Comparison of ENCODE assay signal across 12 cellular contexts in genomic region chr1:55816456-55816794, GRCh38.
DNase-seq lines count a peak whose midpoint lies in the region; ATAC-seq and TF ChIP-seq lines count a peak whose summit lies in the region.
"Had no signal": no experiment of that assay in that cellular context is flagged by ENCODE, and none has a peak within 500 bp of the region (broad histone marks: within the 10 kb centered on the region; RNA-seq: fewer than 3 reads in every experiment).

No MANE protein-coding gene starts in this region.

- CTCF ChIA-PET in activated CD4-positive, alpha-beta T cell treated with anti-CD3 and anti-CD28 coated beads for 36 hours (lab: Charles Lee): interaction anchor here (0.6 kb wide), 1 partner anchor 10 kb away, joined by 4 read pairs; no protein-coding TSS in a partner anchor

- peaks cover 4% of the 10 kb centered on the region for H3K4me1 Mint-ChIP-seq in activated CD4-positive, alpha-beta T cell treated with anti-CD3 and anti-CD28 coated beads for 36 hours

- H3K36me3 Mint-ChIP-seq in activated CD4-positive, alpha-beta T cell treated with anti-CD3 and anti-CD28 coated beads for 36 hours (ENCODE audit: low read depth): no peaks in the 10 kb centered on the region
- H3K36me3 Mint-ChIP-seq: activated naive CD8-positive, alpha-beta T cell treated with anti-CD3 and anti-CD28 coated beads, Interleukin-2, amount 10 ng/mL, durations not matched to agents 7 days and 5 days had no signal

- peaks cover 0 to 3% of the 10 kb centered on the region in 2 donors for H3K4me1 ChIP-seq in gastrocnemius medialis

- no peak for TF ChIP-seq POLR2A in gastrocnemius medialis (IDR thresholded peaks at IDR 0.05)

- in situ Hi-C loops in gastrocnemius medialis (cut with MboI; ENCODE audit: low sequenced_read_pairs in 4 of 4): no loop called here

- intact Hi-C loops in activated CD4-positive, alpha-beta T cell treated with anti-CD3 and anti-CD28 coated beads for 36 hours (cut with DNase I, micrococcal nuclease): no loop called here
- intact Hi-C loops in gastrocnemius medialis (cut with DNase I; ENCODE audit: low total_unique reads): no loop called here

- TF ChIP-seq CTCF in gastrocnemius medialis (IDR thresholded peaks at IDR 0.05 in 4 of 5, conservative IDR thresholded peaks at IDR 0.05 in 1 of 5): no peak

- peak; percentile 26 for ATAC-seq in activated CD4-positive, alpha-beta T cell treated with anti-CD3 and anti-CD28 coated beads for 36 hours
- no peak for ATAC-seq in gastrocnemius medialis

- POLR2A ChIA-PET in activated CD4-positive, alpha-beta T cell treated with anti-CD3 and anti-CD28 coated beads for 36 hours (lab: Charles Lee): no interaction called here

- no peaks in the 10 kb centered on the region for H3K36me3 ChIP-seq in gastrocnemius medialis
- H3K36me3 ChIP-seq: thoracic aorta had no signal

- DNase-seq in activated CD4-positive, alpha-beta T cell treated with anti-CD3 and anti-CD28 coated beads for 36 hours: peak; percentile 7
- DNase-seq in activated CD4-positive, alpha-beta T cell treated with anti-CD3 and anti-CD28 coated beads, Interleukin-2, amount 50 U/mL, for 4 hours: no peak
- DNase-seq in NCI-H510A treated with DMSO at 0.1 percent for 48 hours (lab: John Stamatoyannopoulos, UW) (peak; percentile 96), fibroblast of peridontal ligament (ENCODE audit: extremely low read depth) (peak; percentile 72), skeletal muscle cell (ENCODE audit: low read depth) (peak; percentile 8), AG20443 (ENCODE audit: low spot score) (no peak), gastrocnemius medialis (no peak), dedifferentiated amniotic fluid mesenchymal stem cell (ENCODE audit: extremely low spot score) (no peak)
- DNase-seq: activated CD4-positive, alpha-beta memory T cell treated with anti-CD3 and anti-CD28 coated beads, Interleukin-2, amount 10 ng/mL, durations not matched to agents 7 days and 5 days; activated naive CD8-positive, alpha-beta T cell treated with anti-CD3 and anti-CD28 coated beads, Interleukin-2, amount 10 ng/mL, durations not matched to agents 7 days and 5 days had no signal

- H3K4me3 ChIP-seq in skeletal muscle cell (ENCODE audit: low read depth, low read length): no peak overlapping the region
- H3K4me3 ChIP-seq in gastrocnemius medialis: no peak overlapping the region
- H3K4me3 ChIP-seq: thoracic aorta had no signal

- H3K27ac ChIP-seq in gastrocnemius medialis: no peak overlapping the region
- H3K27ac ChIP-seq: thoracic aorta had no signal

- peaks cover 5% of the 10 kb centered on the region for H3K27me3 Mint-ChIP-seq in activated CD4-positive, alpha-beta T cell treated with anti-CD3 and anti-CD28 coated beads for 36 hours
- H3K27me3 Mint-ChIP-seq: activated CD4-positive, alpha-beta memory T cell treated with anti-CD3 and anti-CD28 coated beads, Interleukin-2, amount 10 ng/mL, durations not matched to agents 7 days and 5 days; activated naive CD8-positive, alpha-beta T cell treated with anti-CD3 and anti-CD28 coated beads, Interleukin-2, amount 10 ng/mL, durations not matched to agents 7 days and 5 days; dendritic cell treated with granulocyte-macrophage colony-stimulating factor and Interleukin-4, amounts not matched to agents 40 ng/mL and 50 ng/mL, for 4 days had no signal

- no peak overlapping the region for H3K27ac Mint-ChIP-seq in activated CD4-positive, alpha-beta T cell treated with anti-CD3 and anti-CD28 coated beads for 36 hours
- H3K27ac Mint-ChIP-seq: activated CD4-positive, alpha-beta memory T cell treated with anti-CD3 and anti-CD28 coated beads, Interleukin-2, amount 10 ng/mL, durations not matched to agents 7 days and 5 days; activated naive CD8-positive, alpha-beta T cell treated with anti-CD3 and anti-CD28 coated beads, Interleukin-2, amount 10 ng/mL, durations not matched to agents 7 days and 5 days; dendritic cell treated with granulocyte-macrophage colony-stimulating factor and Interleukin-4, amounts not matched to agents 40 ng/mL and 50 ng/mL, for 4 days had no signal

- H3K9me3 ChIP-seq in gastrocnemius medialis: no peaks in the 10 kb centered on the region
- H3K9me3 ChIP-seq: thoracic aorta had no signal

- no peak overlapping the region for H3K4me3 Mint-ChIP-seq in activated CD4-positive, alpha-beta T cell treated with anti-CD3 and anti-CD28 coated beads for 36 hours
- H3K4me3 Mint-ChIP-seq: activated CD4-positive, alpha-beta memory T cell treated with anti-CD3 and anti-CD28 coated beads, Interleukin-2, amount 10 ng/mL, durations not matched to agents 7 days and 5 days; activated naive CD8-positive, alpha-beta T cell treated with anti-CD3 and anti-CD28 coated beads, Interleukin-2, amount 10 ng/mL, durations not matched to agents 7 days and 5 days; dendritic cell treated with granulocyte-macrophage colony-stimulating factor and Interleukin-4, amounts not matched to agents 40 ng/mL and 50 ng/mL, for 4 days had no signal

- no peaks in the 10 kb centered on the region for H3K9me3 Mint-ChIP-seq in activated CD4-positive, alpha-beta T cell treated with anti-CD3 and anti-CD28 coated beads for 36 hours (ENCODE audit: low read depth)
- H3K9me3 Mint-ChIP-seq: activated CD4-positive, alpha-beta memory T cell treated with anti-CD3 and anti-CD28 coated beads, Interleukin-2, amount 10 ng/mL, durations not matched to agents 7 days and 5 days; activated naive CD8-positive, alpha-beta T cell treated with anti-CD3 and anti-CD28 coated beads, Interleukin-2, amount 10 ng/mL, durations not matched to agents 7 days and 5 days; dendritic cell treated with granulocyte-macrophage colony-stimulating factor and Interleukin-4, amounts not matched to agents 40 ng/mL and 50 ng/mL, for 4 days had no signal

- no peaks in the 10 kb centered on the region for H3K27me3 ChIP-seq in gastrocnemius medialis

Comparison
In these comparisons a context has a peak if more than half of its experiments do, and no peak if none do; other contexts are left out.
1. DNase-seq: peak in activated CD4-positive, alpha-beta T cell treated with anti-CD3 and anti-CD28 coated beads for 36 hours (single experiment), NCI-H510A treated with DMSO at 0.1 percent for 48 hours (single experiment), fibroblast of peridontal ligament (single experiment) and skeletal muscle cell (single experiment); none in activated CD4-positive, alpha-beta T cell treated with anti-CD3 and anti-CD28 coated beads, Interleukin-2, amount 50 U/mL, for 4 hours (0 of 2), AG20443 (single experiment), gastrocnemius medialis (0 of 2) and dedifferentiated amniotic fluid mesenchymal stem cell (single experiment).